Comparison of ENCODE assay signal across 39 cellular contexts in genomic region chr7:37726022-37726421, GRCh38. TPM values are rescaled to one million over a fixed set of nuclear protein-coding genes. Genes with fewer than 3 reads are reported as not detected.
"Had no signal": no experiment of that assay in that cellular context is flagged by ENCODE, and none has a peak within 500 bp of the region (broad histone marks: within the 10 kb centered on the region; RNA-seq: fewer than 3 reads in every experiment).

No MANE protein-coding gene starts in this region.

- H3K36me3 Mint-ChIP-seq: T-cell had no signal

- H3K4me1 ChIP-seq: adrenal gland, breast epithelium had no signal

- DNase-seq: activated B cell treated with CpG ODN at 0.5 μM for 24 hours; activated CD4-positive, alpha-beta T cell treated with anti-CD3 and anti-CD28 coated beads for 48 hours; activated CD4-positive, alpha-beta T cell treated with anti-CD3 and anti-CD28 coated beads, Interleukin-2, amount 50 U/mL, for 4 hours; activated CD4-positive, CD25-positive, alpha-beta regulatory T cell treated with anti-CD3 and anti-CD28 coated beads, Interleukin-2, amount 50 U/mL, for 72 hours; activated CD8-positive, alpha-beta memory T cell treated with anti-CD3 and anti-CD28 coated beads, Interleukin-2, amount 50 U/mL, for 4 hours; activated effector memory CD4-positive, alpha-beta T cell treated with anti-CD3 and anti-CD28 coated beads, Interleukin-2, amount 50 U/mL, for 16 hours; activated naive CD4-positive, alpha-beta T cell; activated naive CD4-positive, alpha-beta T cell treated with anti-CD3 and anti-CD28 coated beads, Interleukin-2, amount 50 U/mL, for 16 hours; activated T-cell treated with anti-CD3 and anti-CD28 coated beads for 4 hours; activated T-cell treated with anti-CD3 and anti-CD28 coated beads, Interleukin-2, amount 50 U/mL, for 48 hours; adrenal gland; body of pancreas; KBM-7; MM.1S; MV-4-11; NCI-H1092 treated with DMSO at 0.1 percent for 48 hours; NCI-H1417; NCI-H146; NCI-H187; NCI-H2029 treated with DMSO at 0.1 percent for 48 hours; NCI-H2107; NCI-H2171; NCI-H510A; NCI-H526; NCI-H748 treated with DMSO at 0.1 percent for 48 hours; NK-92 treated with Interleukin-12 subunit alpha and Interleukin-12 subunit beta, amount 100 ng/mL, for 24 hours; PC-9; SIG-M5; T-cell; T-helper 17 cell had no signal

- H3K9me3 Mint-ChIP-seq: activated B cell treated with CpG ODN at 0.5 μM for 24 hours; activated T-helper 17 cell treated with anti-CD3 and anti-CD28 coated beads, Interleukin-2, amount 50 U/mL, for 72 hours; T-cell had no signal

- H3K9me3 ChIP-seq: adrenal gland, body of pancreas, breast epithelium had no signal

- ATAC-seq: activated T-helper 17 cell treated with anti-CD3 and anti-CD28 coated beads, Interleukin-2, amount 50 U/mL, for 72 hours; body of pancreas; Right ventricle myocardium inferior; SK-N-SH treated with all-trans-retinoic acid at 6 μM for 48 hours; T-cell; T-helper 17 cell had no signal

- H3K4me1 Mint-ChIP-seq: activated B cell treated with CpG ODN at 0.5 μM for 24 hours; activated T-helper 17 cell treated with anti-CD3 and anti-CD28 coated beads, Interleukin-2, amount 50 U/mL, for 72 hours had no signal

- H3K4me3 Mint-ChIP-seq: activated B cell treated with CpG ODN at 0.5 μM for 24 hours; activated T-helper 17 cell treated with anti-CD3 and anti-CD28 coated beads, Interleukin-2, amount 50 U/mL, for 72 hours; T-cell; T-helper 17 cell had no signal

- H3K27me3 Mint-ChIP-seq: activated B cell treated with CpG ODN at 0.5 μM for 24 hours had no signal

- H3K4me2 ChIP-seq: PC-9 had no signal

- H3K27ac ChIP-seq: adrenal gland, body of pancreas, breast epithelium, PC-9, RWPE1, VCaP had no signal

- H3K4me3 ChIP-seq: adrenal gland, body of pancreas, breast epithelium, PC-9 had no signal

- H2AFZ ChIP-seq: PC-9 had no signal

- H3K36me3 ChIP-seq: adrenal gland, breast epithelium had no signal

- H3K27ac Mint-ChIP-seq: activated B cell treated with CpG ODN at 0.5 μM for 24 hours; activated T-helper 17 cell treated with anti-CD3 and anti-CD28 coated beads, Interleukin-2, amount 50 U/mL, for 72 hours; T-cell; T-helper 17 cell had no signal

- H3K27me3 ChIP-seq: adrenal gland, body of pancreas, breast epithelium had no signal

RNA-seq across cellular contexts. Expression of gene GPR141, which starts 42.5 kb away (rescaled TPM):
- total RNA-seq: activated B cell treated with CpG ODN at 0.5 μM for 24 hours; activated T-helper 17 cell treated with anti-CD3 and anti-CD28 coated beads, Interleukin-2, amount 50 U/mL, for 72 hours; astrocyte; OCI-LY7; PC-9; SK-MEL-5 had no signal
